ENCODE assay signal across 8 cellular contexts in the genomic region with DNA sequence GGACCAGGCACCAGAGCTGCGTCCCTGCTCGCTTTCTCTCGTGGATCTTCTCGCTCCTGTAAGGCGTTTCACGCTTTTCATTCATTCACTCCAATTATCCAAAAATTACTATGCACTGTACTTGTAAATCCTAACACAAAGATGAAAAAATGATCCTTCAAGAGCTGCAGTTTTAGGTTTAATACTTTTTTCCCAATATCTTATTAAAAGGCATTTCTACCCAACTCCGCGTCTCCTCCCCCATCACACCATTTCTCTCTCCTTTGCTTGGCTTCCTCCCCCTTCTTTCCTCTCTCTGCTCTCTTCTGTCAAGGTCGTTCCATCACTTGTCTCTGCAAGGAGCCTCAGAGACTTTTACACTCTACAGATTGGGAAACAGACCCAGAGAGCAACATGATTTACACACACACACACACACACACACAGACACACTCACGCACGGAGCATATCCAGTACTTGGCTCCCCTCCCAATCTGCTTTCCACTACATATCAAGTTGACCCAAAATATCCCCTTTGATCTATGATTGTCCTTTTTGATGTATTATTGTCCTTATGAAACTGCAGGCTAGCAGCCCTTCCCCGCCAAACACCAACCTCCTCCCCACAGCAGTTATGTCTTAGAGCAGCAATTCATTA. TPM values are rescaled to one million over a fixed set of nuclear protein-coding genes. Genes with fewer than 3 reads are reported as not detected.
DNase-seq lines count a peak whose midpoint lies in the region; ATAC-seq and TF ChIP-seq lines count a peak whose summit lies in the region.

No MANE protein-coding gene starts in this region.

- TF ChIP-seq CTCF in C4-2B (conservative IDR thresholded peaks at IDR 0.05): peak; percentile 66
- no peak for TF ChIP-seq CTCF in Loucy (conservative IDR thresholded peaks at IDR 0.05; ENCODE audit: low read length)

- H2AFZ ChIP-seq in Loucy (ENCODE audit: low read length): 0 out of 2 replicates have a peak overlapping the region, but pooled peaks have one; percentile 0

- peak overlapping the region; percentile 52 to 80 (median 66) for H3K4me3 Mint-ChIP-seq in naive thymus-derived CD8-positive, alpha-beta T cell

- H3K27me3 Mint-ChIP-seq in naive thymus-derived CD8-positive, alpha-beta T cell: peaks cover 29 to 84% (median 43%) of the 10 kb centered on the region in 5 donors

- H3K9me2 ChIP-seq in Loucy (replicated peaks; ENCODE audit: low read depth, low read length): no peaks in the 10 kb centered on the region

- H4K20me1 ChIP-seq in Loucy (ENCODE audit: insufficient read depth, low read length, poor library complexity, severe bottlenecking): no peaks in the 10 kb centered on the region

- peak overlapping the region; percentile 21 for H3K4me2 ChIP-seq in Loucy (ENCODE audit: low read depth, low read length, poor library complexity, severe bottlenecking)

- peaks cover 6 to 16% (median 10%) of the 10 kb centered on the region in 4 donors for H3K4me1 Mint-ChIP-seq in naive thymus-derived CD8-positive, alpha-beta T cell

- H3K27ac Mint-ChIP-seq in naive thymus-derived CD8-positive, alpha-beta T cell: peak overlapping the region in 1 of 10 donors; percentile 5

- H3K9ac ChIP-seq in Loucy (ENCODE audit: low read depth, low read length, poor library complexity, severe bottlenecking): no peak overlapping the region
- no peak overlapping the region for H3K9ac ChIP-seq in duodenal mucosa (ENCODE audit: low read depth in 1 of 2, low read length in 2 of 2)

- no peaks in the 10 kb centered on the region for H3K79me2 ChIP-seq in Loucy (ENCODE audit: insufficient read depth, low read length)

- no peaks in the 10 kb centered on the region for H3K9me3 ChIP-seq in Loucy (ENCODE audit: insufficient read depth, low read depth, low read length)
- no peaks in the 10 kb centered on the region for H3K9me3 ChIP-seq in duodenal mucosa (ENCODE audit: control insufficient read depth in 1 of 2, low read length in 2 of 2)

- no peaks in the 10 kb centered on the region for H3K9me3 Mint-ChIP-seq in naive thymus-derived CD8-positive, alpha-beta T cell

- H3K36me3 Mint-ChIP-seq in naive thymus-derived CD8-positive, alpha-beta T cell: no peaks in the 10 kb centered on the region

- H3K27me3 ChIP-seq in Loucy (ENCODE audit: insufficient read depth, low read length, poor library complexity, severe bottlenecking): no peaks in the 10 kb centered on the region
- peaks cover 11% of the 10 kb centered on the region in 2 donors for H3K27me3 ChIP-seq in duodenal mucosa (ENCODE audit: control insufficient read depth in 1 of 2, insufficient read depth in 2 of 2, low read length in 2 of 2)

- ATAC-seq in naive thymus-derived CD8-positive, alpha-beta T cell: peak in 1 of 2 donors; percentile 14
- ATAC-seq in HG03571 (IDR thresholded peaks at IDR 0.05; ENCODE audit: unreplicated experiment) (no peak), HG03196 (IDR thresholded peaks at IDR 0.05; ENCODE audit: unreplicated experiment) (no peak)

- no peaks in the 10 kb centered on the region for H3K36me3 ChIP-seq in Loucy (ENCODE audit: insufficient read depth, low read length)
- no peaks in the 10 kb centered on the region for H3K36me3 ChIP-seq in duodenal mucosa (ENCODE audit: control insufficient read depth in 1 of 2, insufficient read depth in 2 of 2, low read length in 2 of 2)

- H3K4me1 ChIP-seq in Loucy (ENCODE audit: insufficient read depth, low read length, poor library complexity, severe bottlenecking) (no peaks in the 10 kb centered on the region), duodenal mucosa (ENCODE audit: control insufficient read depth in 1 of 2, insufficient read depth in 2 of 2, low read length in 2 of 2) (peaks cover 8 to 12% of the 10 kb centered on the region in 2 donors)

- H3K4me3 ChIP-seq in Loucy (ENCODE audit: low read length, poor library complexity, severe bottlenecking) (no peak overlapping the region), duodenal mucosa (ENCODE audit: low read depth in 1 of 2, low read length in 2 of 2) (peak overlapping the region; percentile 71 to 73)

- POLR2A ChIA-PET in naive thymus-derived CD8-positive, alpha-beta T cell (lab: Charles Lee): no interaction called here

- DNase-seq in naive thymus-derived CD8-positive, alpha-beta T cell: no peak
- DNase-seq in UCSD-AML1 (lab: John Stamatoyannopoulos, UW; ENCODE audit: unreplicated experiment): no peak
- DNase-seq in NK-92 treated with Interleukin-12 subunit alpha and Interleukin-12 subunit beta, amount 100 ng/mL, for 24 hours (lab: John Stamatoyannopoulos, UW): no peak

- H3K27ac ChIP-seq in C4-2B: no peak overlapping the region
- no peak overlapping the region for H3K27ac ChIP-seq in duodenal mucosa (ENCODE audit: low read depth, low read length)

- no peaks in the 10 kb centered on the region for H3F3A ChIP-seq in Loucy (ENCODE audit: low read depth)

RNA-seq across cellular contexts. Expression of a gene that starts 0.5 kb away (rescaled TPM):
- not detected for total RNA-seq in naive thymus-derived CD8-positive, alpha-beta T cell
- polyA plus RNA-seq in naive thymus-derived CD8-positive, alpha-beta T cell: not detected
